1 cellular context compared by ENCODE assay signal in the genomic region with DNA sequence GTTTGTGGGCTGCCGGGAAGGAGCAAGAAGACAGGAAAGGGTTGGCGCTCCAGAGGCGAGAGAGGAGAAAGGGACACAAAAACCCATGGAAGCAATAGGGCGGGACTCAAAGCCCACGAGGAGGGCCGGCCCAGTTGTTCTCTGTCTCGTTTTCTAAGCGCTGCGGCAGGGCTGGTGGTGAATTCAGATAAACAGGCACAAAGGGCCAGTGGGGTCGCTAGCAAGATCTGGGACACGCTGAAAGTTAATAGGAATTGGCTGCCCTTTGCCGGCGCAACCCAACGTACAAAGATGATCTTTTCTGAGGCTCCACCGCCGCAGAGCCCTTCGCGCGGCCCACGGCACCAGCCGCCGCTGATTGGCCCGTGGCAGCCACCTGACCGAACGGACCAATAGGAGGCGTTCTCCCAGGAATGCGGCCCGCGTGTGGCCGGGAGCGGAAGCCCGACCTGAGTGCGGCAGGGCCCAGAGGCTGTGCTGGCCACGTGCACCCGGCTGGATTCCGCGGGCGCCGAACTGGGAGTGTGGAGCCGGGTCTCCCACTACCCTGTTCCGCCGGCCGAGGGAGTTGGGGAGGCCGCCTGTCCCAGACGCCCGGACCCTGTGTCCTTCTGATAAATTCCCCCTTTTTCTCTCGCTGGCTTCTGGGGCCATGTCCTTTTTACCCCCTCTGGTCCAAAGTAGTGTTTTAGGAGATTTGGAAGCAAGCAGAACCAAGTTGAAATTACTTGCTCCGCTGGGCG.
TF ChIP-seq lines count a peak whose summit lies in the region.

No MANE protein-coding gene starts in this region.

TF ChIP-seq in K562, 482 proteins besides CTCF, POLR2A, EP300 and RAD21 (continued from another document and continues in another):
- TF ChIP-seq SMARCA4 (IDR thresholded peaks at IDR 0.05) (no peak), MTA2 (IDR thresholded peaks at IDR 0.05; ENCODE audit: low read depth) (no peak), PHTF2 (CRISPR knock-in tag; IDR thresholded peaks at IDR 0.05) (no peak), CC2D1A (IDR thresholded peaks at IDR 0.05) (no peak), RAD51 (IDR thresholded peaks at IDR 0.05; ENCODE audit: borderline replicate concordance, low read depth) (peak; percentile 91), HNRNPUL1 (IDR thresholded peaks at IDR 0.05; ENCODE audit: low read length) (no peak), RFX7 (CRISPR knock-in tag; IDR thresholded peaks at IDR 0.05) (no peak), PTTG1 (tag; IDR thresholded peaks at IDR 0.05; ENCODE audit: low read depth) (no peak), EP400 (IDR thresholded peaks at IDR 0.05) (peak; percentile 94), ZBED1 (IDR thresholded peaks at IDR 0.05) (no peak), FOXJ3 (CRISPR knock-in tag; IDR thresholded peaks at IDR 0.05) (no peak; the same call in 1 of the 2 replicates), HOXB6 (CRISPR knock-in tag; IDR thresholded peaks at IDR 0.05; ENCODE audit: borderline replicate concordance) (no peak), ZNF354B (CRISPR knock-in tag; IDR thresholded peaks at IDR 0.05) (no peak), ZNF695 (CRISPR knock-in tag; IDR thresholded peaks at IDR 0.05) (no peak), CAMTA2 (CRISPR knock-in tag; conservative IDR thresholded peaks at IDR 0.05) (no peak), POLR2H (tag; IDR thresholded peaks at IDR 0.05; ENCODE audit: low read depth) (no peak; the same call in 1 of the 2 replicates), HEY1 (CRISPR knock-in tag; IDR thresholded peaks at IDR 0.05; ENCODE audit: borderline replicate concordance) (no peak), SIN3B (IDR thresholded peaks at IDR 0.05; ENCODE audit: low read depth) (no peak), KAT7 (CRISPR knock-in tag; IDR thresholded peaks at IDR 0.05; ENCODE audit: borderline replicate concordance) (peak; percentile 88; the same call in 1 of the 2 replicates), CEBPB (tag; IDR thresholded peaks at IDR 0.05) (no peak), NFE2 (IDR thresholded peaks at IDR 0.05; ENCODE audit: low read depth) (no peak)
- TF ChIP-seq, protein P1, sequence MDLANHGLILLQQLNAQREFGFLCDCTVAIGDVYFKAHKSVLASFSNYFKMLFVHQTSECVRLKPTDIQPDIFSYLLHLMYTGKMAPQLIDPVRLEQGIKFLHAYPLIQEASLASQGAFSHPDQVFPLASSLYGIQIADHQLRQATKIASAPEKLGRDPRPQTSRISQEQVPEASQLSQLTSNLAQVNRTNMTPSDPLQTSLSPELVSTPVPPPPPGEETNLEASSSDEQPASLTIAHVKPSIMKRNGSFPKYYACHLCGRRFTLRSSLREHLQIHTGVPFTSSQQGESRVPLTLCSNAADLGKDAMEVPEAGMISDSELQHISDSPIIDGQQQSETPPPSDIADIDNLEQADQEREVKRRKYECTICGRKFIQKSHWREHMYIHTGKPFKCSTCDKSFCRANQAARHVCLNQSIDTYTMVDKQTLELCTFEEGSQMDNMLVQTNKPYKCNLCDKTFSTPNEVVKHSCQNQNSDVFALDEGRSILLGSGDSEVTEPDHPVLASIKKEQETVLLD (IDR thresholded peaks at IDR 0.05), result no peak
- TF ChIP-seq, protein P2, sequence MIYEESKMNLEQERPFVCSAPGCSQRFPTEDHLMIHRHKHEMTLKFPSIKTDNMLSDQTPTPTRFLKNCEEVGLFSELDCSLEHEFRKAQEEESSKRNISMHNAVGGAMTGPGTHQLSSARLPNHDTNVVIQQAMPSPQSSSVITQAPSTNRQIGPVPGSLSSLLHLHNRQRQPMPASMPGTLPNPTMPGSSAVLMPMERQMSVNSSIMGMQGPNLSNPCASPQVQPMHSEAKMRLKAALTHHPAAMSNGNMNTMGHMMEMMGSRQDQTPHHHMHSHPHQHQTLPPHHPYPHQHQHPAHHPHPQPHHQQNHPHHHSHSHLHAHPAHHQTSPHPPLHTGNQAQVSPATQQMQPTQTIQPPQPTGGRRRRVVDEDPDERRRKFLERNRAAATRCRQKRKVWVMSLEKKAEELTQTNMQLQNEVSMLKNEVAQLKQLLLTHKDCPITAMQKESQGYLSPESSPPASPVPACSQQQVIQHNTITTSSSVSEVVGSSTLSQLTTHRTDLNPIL (CRISPR knock-in tag; IDR thresholded peaks at IDR 0.05), result no peak
- TF ChIP-seq, protein P3, sequence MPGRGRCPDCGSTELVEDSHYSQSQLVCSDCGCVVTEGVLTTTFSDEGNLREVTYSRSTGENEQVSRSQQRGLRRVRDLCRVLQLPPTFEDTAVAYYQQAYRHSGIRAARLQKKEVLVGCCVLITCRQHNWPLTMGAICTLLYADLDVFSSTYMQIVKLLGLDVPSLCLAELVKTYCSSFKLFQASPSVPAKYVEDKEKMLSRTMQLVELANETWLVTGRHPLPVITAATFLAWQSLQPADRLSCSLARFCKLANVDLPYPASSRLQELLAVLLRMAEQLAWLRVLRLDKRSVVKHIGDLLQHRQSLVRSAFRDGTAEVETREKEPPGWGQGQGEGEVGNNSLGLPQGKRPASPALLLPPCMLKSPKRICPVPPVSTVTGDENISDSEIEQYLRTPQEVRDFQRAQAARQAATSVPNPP (IDR thresholded peaks at IDR 0.05; ENCODE audit: borderline replicate concordance, insufficient read depth, insufficient read length), result no peak
- TF ChIP-seq, protein P4, sequence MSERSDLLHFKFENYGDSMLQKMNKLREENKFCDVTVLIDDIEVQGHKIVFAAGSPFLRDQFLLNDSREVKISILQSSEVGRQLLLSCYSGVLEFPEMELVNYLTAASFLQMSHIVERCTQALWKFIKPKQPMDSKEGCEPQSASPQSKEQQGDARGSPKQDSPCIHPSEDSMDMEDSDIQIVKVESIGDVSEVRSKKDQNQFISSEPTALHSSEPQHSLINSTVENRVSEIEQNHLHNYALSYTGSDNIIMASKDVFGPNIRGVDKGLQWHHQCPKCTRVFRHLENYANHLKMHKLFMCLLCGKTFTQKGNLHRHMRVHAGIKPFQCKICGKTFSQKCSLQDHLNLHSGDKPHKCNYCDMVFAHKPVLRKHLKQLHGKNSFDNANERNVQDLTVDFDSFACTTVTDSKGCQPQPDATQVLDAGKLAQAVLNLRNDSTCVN (CRISPR knock-in tag; IDR thresholded peaks at IDR 0.05), result no peak
- TF ChIP-seq, protein P5, sequence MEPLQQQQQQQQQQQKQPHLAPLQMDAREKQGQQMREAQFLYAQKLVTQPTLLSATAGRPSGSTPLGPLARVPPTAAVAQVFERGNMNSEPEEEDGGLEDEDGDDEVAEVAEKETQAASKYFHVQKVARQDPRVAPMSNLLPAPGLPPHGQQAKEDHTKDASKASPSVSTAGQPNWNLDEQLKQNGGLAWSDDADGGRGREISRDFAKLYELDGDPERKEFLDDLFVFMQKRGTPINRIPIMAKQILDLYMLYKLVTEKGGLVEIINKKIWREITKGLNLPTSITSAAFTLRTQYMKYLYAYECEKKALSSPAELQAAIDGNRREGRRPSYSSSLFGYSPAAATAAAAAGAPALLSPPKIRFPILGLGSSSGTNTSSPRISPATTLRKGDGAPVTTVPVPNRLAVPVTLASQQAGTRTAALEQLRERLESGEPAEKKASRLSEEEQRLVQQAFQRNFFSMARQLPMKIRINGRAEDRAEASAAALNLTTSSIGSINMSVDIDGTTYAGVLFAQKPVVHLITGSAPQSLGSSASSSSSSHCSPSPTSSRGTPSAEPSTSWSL (CRISPR knock-in tag; IDR thresholded peaks at IDR 0.05; ENCODE audit: borderline replicate concordance), result no peak
- TF ChIP-seq, protein P6, sequence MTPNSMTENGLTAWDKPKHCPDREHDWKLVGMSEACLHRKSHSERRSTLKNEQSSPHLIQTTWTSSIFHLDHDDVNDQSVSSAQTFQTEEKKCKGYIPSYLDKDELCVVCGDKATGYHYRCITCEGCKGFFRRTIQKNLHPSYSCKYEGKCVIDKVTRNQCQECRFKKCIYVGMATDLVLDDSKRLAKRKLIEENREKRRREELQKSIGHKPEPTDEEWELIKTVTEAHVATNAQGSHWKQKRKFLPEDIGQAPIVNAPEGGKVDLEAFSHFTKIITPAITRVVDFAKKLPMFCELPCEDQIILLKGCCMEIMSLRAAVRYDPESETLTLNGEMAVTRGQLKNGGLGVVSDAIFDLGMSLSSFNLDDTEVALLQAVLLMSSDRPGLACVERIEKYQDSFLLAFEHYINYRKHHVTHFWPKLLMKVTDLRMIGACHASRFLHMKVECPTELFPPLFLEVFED (CRISPR knock-in tag; conservative IDR thresholded peaks at IDR 0.05), result no peak
- TF ChIP-seq, protein P7, sequence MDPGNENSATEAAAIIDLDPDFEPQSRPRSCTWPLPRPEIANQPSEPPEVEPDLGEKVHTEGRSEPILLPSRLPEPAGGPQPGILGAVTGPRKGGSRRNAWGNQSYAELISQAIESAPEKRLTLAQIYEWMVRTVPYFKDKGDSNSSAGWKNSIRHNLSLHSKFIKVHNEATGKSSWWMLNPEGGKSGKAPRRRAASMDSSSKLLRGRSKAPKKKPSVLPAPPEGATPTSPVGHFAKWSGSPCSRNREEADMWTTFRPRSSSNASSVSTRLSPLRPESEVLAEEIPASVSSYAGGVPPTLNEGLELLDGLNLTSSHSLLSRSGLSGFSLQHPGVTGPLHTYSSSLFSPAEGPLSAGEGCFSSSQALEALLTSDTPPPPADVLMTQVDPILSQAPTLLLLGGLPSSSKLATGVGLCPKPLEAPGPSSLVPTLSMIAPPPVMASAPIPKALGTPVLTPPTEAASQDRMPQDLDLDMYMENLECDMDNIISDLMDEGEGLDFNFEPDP (CRISPR knock-in tag; IDR thresholded peaks at IDR 0.05), result no peak
- TF ChIP-seq, protein P8, sequence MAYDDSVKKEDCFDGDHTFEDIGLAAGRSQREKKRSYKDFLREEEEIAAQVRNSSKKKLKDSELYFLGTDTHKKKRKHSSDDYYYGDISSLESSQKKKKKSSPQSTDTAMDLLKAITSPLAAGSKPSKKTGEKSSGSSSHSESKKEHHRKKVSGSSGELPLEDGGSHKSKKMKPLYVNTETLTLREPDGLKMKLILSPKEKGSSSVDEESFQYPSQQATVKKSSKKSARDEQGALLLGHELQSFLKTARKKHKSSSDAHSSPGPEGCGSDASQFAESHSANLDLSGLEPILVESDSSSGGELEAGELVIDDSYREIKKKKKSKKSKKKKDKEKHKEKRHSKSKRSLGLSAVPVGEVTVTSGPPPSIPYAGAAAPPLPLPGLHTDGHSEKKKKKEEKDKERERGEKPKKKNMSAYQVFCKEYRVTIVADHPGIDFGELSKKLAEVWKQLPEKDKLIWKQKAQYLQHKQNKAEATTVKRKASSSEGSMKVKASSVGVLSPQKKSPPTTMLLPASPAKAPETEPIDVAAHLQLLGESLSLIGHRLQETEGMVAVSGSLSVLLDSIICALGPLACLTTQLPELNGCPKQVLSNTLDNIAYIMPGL (CRISPR knock-in tag; IDR thresholded peaks at IDR 0.05), result peak; percentile 93; the same call in 1 of the 2 replicates
- TF ChIP-seq, protein P9, sequence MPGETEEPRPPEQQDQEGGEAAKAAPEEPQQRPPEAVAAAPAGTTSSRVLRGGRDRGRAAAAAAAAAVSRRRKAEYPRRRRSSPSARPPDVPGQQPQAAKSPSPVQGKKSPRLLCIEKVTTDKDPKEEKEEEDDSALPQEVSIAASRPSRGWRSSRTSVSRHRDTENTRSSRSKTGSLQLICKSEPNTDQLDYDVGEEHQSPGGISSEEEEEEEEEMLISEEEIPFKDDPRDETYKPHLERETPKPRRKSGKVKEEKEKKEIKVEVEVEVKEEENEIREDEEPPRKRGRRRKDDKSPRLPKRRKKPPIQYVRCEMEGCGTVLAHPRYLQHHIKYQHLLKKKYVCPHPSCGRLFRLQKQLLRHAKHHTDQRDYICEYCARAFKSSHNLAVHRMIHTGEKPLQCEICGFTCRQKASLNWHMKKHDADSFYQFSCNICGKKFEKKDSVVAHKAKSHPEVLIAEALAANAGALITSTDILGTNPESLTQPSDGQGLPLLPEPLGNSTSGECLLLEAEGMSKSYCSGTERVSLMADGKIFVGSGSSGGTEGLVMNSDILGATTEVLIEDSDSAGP (CRISPR knock-in tag; IDR thresholded peaks at IDR 0.05), result peak; percentile 80; the same call in 1 of the 2 replicates
- TF ChIP-seq, protein P10, sequence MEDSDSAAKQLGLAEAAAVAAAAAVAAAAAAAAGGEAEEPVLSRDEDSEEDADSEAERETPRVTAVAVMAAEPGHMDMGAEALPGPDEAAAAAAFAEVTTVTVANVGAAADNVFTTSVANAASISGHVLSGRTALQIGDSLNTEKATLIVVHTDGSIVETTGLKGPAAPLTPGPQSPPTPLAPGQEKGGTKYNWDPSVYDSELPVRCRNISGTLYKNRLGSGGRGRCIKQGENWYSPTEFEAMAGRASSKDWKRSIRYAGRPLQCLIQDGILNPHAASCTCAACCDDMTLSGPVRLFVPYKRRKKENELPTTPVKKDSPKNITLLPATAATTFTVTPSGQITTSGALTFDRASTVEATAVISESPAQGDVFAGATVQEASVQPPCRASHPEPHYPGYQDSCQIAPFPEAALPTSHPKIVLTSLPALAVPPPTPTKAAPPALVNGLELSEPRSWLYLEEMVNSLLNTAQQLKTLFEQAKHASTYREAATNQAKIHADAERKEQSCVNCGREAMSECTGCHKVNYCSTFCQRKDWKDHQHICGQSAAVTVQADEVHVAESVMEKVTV (CRISPR knock-in tag; IDR thresholded peaks at IDR 0.05), result no peak
- TF ChIP-seq, protein P11, sequence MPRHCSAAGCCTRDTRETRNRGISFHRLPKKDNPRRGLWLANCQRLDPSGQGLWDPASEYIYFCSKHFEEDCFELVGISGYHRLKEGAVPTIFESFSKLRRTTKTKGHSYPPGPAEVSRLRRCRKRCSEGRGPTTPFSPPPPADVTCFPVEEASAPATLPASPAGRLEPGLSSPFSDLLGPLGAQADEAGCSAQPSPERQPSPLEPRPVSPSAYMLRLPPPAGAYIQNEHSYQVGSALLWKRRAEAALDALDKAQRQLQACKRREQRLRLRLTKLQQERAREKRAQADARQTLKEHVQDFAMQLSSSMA (CRISPR knock-in tag; IDR thresholded peaks at IDR 0.05), result no peak
- TF ChIP-seq, protein P12, sequence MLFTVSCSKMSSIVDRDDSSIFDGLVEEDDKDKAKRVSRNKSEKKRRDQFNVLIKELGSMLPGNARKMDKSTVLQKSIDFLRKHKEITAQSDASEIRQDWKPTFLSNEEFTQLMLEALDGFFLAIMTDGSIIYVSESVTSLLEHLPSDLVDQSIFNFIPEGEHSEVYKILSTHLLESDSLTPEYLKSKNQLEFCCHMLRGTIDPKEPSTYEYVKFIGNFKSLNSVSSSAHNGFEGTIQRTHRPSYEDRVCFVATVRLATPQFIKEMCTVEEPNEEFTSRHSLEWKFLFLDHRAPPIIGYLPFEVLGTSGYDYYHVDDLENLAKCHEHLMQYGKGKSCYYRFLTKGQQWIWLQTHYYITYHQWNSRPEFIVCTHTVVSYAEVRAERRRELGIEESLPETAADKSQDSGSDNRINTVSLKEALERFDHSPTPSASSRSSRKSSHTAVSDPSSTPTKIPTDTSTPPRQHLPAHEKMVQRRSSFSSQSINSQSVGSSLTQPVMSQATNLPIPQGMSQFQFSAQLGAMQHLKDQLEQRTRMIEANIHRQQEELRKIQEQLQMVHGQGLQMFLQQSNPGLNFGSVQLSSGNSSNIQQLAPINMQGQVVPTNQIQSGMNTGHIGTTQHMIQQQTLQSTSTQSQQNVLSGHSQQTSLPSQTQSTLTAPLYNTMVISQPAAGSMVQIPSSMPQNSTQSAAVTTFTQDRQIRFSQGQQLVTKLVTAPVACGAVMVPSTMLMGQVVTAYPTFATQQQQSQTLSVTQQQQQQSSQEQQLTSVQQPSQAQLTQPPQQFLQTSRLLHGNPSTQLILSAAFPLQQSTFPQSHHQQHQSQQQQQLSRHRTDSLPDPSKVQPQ (CRISPR knock-in tag; IDR thresholded peaks at IDR 0.05; ENCODE audit: borderline replicate concordance), result no peak
